ENCODE assay signal across 8 cellular contexts in genomic region chr6:160733045-160733646, GRCh38.
DNase-seq lines count a peak whose midpoint lies in the region; ATAC-seq and TF ChIP-seq lines count a peak whose summit lies in the region.

No MANE protein-coding gene starts in this region.

- no peaks in the 10 kb centered on the region for H3K9me3 ChIP-seq in WERI-Rb-1 (ENCODE audit: severe bottlenecking)

- TF ChIP-seq POLR2A in NB4 (IDR thresholded peaks at IDR 0.05; ENCODE audit: extremely low read depth, insufficient read length), result no peak

- ATAC-seq in GM18499 (IDR thresholded peaks at IDR 0.05; ENCODE audit: insufficient read depth, unreplicated experiment) (peak; percentile 63), HG02759 (IDR thresholded peaks at IDR 0.05; ENCODE audit: unreplicated experiment) (peak; percentile 76)

- H3K4me3 ChIP-seq in NB4 (ENCODE audit: low read depth, low read length) (no peak overlapping the region), WERI-Rb-1 (ENCODE audit: low read depth, low read length) (no peak overlapping the region)

- no peaks in the 10 kb centered on the region for H3K36me3 ChIP-seq in WERI-Rb-1

- H3K27me3 ChIP-seq in WERI-Rb-1 (ENCODE audit: insufficient read depth, low read depth, severe bottlenecking), result peaks cover 48% of the 10 kb centered on the region

- peak; percentile 79 for TF ChIP-seq CTCF in C4-2B (conservative IDR thresholded peaks at IDR 0.05)
- TF ChIP-seq CTCF in NB4 (IDR thresholded peaks at IDR 0.05; ENCODE audit: low read depth, low read length), result peak; percentile 78
- TF ChIP-seq CTCF in WERI-Rb-1 (IDR thresholded peaks at IDR 0.05; ENCODE audit: low read depth, low read length), result peak; percentile 73

- H3K27ac ChIP-seq in C4-2B (no peak overlapping the region), WERI-Rb-1 (no peak overlapping the region)

- DNase-seq in NB4 (ENCODE audit: low read depth) (peak; percentile 65), WERI-Rb-1 (peak; percentile 25), foreskin melanocyte (peak; percentile 17), pons (ENCODE audit: low spot score) (peak; percentile 57), amniotic stem cell (lab: John Stamatoyannopoulos, UW) (no peak)
